Comparison of ENCODE assay signal across 17 cellular contexts in the genomic region with DNA sequence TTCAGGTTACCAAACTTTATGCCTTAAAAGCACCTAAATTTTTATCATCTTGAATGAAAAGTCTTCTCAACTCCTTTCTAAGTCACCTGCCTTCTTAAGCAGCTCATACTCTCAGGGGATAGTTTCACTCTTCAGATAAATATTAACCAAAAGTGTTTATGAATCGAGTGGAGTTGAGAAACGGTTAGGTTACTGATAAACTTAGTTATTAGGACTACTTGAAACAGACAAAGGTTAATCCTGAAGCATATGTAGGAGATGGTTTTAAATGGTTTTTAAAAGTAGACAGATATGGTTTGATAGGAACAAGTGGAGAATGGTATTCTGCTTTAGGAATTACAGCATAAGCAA. TPM values are rescaled to one million over a fixed set of nuclear protein-coding genes. Genes with fewer than 3 reads are reported as not detected.
DNase-seq lines count a peak whose midpoint lies in the region; ATAC-seq, FAIRE-seq and TF ChIP-seq lines count a peak whose summit lies in the region.
"Had no signal": no experiment of that assay in that cellular context is flagged by ENCODE, and none has a peak within 500 bp of the region (broad histone marks: within the 10 kb centered on the region; RNA-seq: fewer than 3 reads in every experiment).

No MANE protein-coding gene starts in this region.

- H2AFZ ChIP-seq in neural progenitor cell (replicated peaks) = no peak overlapping the region

- H4K20me1 ChIP-seq in neural progenitor cell (ENCODE audit: low read depth) = no peaks in the 10 kb centered on the region

- H3K4me1 ChIP-seq in A549 (peaks cover 9% of the 10 kb centered on the region; the same call in 1 of the 3 replicates), neural progenitor cell (no peaks in the 10 kb centered on the region)
- H3K4me1 ChIP-seq: thyroid gland had no signal

- DNase-seq in A549 (ENCODE audit: low read depth in 1 of 2, low spot score in 1 of 2) (no peak), NCI-H1105 treated with DMSO at 0.1 percent for 48 hours (lab: John Stamatoyannopoulos, UW) (no peak), neural progenitor cell (ENCODE audit: low spot score) (no peak)
- DNase-seq in activated naive CD4-positive, alpha-beta T cell (lab: John Stamatoyannopoulos, UW) = no peak
- no peak for DNase-seq in effector CD4-positive, alpha-beta T cell
- DNase-seq: activated CD4-positive, CD25-positive, alpha-beta regulatory T cell; activated T-cell treated with anti-CD3 and anti-CD28 coated beads, Interleukin-2, amount 50 U/mL, for 48 hours; DMS 273 treated with DMSO at 0.1 percent for 48 hours; effector CD8-positive, alpha-beta T cell; left cardiac atrium; NCI-H187; nephron progenitor cell; thyroid gland had no signal

- H3K27me3 Mint-ChIP-seq in neural progenitor cell (ENCODE audit: insufficient read depth, low read depth) = peaks cover 5% of the 10 kb centered on the region

- 12% methylated on average over 2 of the region's 2 CpGs for WGBS in A549 (ENCODE audit: missing lambda C conversion rate)

- no peak for TF ChIP-seq CTCF in A549 (IDR thresholded peaks at IDR 0.05)
- TF ChIP-seq CTCF in neural progenitor cell (IDR thresholded peaks at IDR 0.05) = no peak

- CTCF ChIA-PET in A549 (lab: Yijun Ruan, JAX) = interaction anchor here (1.0 to 1.3 kb wide), 2 partner anchors 10 to 214 kb away, joined by 4 to 5 read pairs; no protein-coding TSS in a partner anchor

- no peak for TF ChIP-seq RAD21 in A549 (conservative IDR thresholded peaks at IDR 0.05 in 1 of 2, IDR thresholded peaks at IDR 0.05 in 1 of 2)

- H3K27ac Mint-ChIP-seq in neural progenitor cell = no peak overlapping the region

- H3K9me3 ChIP-seq in A549 = no peaks in the 10 kb centered on the region
- H3K9me3 ChIP-seq in neural progenitor cell (ENCODE audit: low read depth) = no peaks in the 10 kb centered on the region
- H3K9me3 ChIP-seq: thyroid gland had no signal

- peaks cover 3% of the 10 kb centered on the region for H3K4me1 Mint-ChIP-seq in neural progenitor cell
- H3K4me1 Mint-ChIP-seq: nephron progenitor cell had no signal

- H3K4me3 ChIP-seq in A549 (no peak overlapping the region), neural progenitor cell (no peak overlapping the region)
- H3K4me3 ChIP-seq: thyroid gland had no signal

- no peak overlapping the region for H3K4me3 Mint-ChIP-seq in neural progenitor cell
- H3K4me3 Mint-ChIP-seq: nephron progenitor cell had no signal

- H3K4me2 ChIP-seq in A549 = peak overlapping the region; percentile 32; the same call in 1 of the 3 replicates
- H3K4me2 ChIP-seq in neural progenitor cell = no peak overlapping the region

- H3K36me3 ChIP-seq in neural progenitor cell = peaks cover 5% of the 10 kb centered on the region

- H3K27ac ChIP-seq in A549 (no peak overlapping the region), neural progenitor cell (no peak overlapping the region)
- H3K27ac ChIP-seq: thyroid gland had no signal

- TF ChIP-seq POLR2A in A549 (IDR thresholded peaks at IDR 0.05; ENCODE audit: low read length) = no peak

- ATAC-seq in A549 (no peak), GM19328 (IDR thresholded peaks at IDR 0.05; ENCODE audit: unreplicated experiment) (peak; percentile 50), HG02642 (IDR thresholded peaks at IDR 0.05; ENCODE audit: poor library complexity, unreplicated experiment) (peak; percentile 76), HG03378 (IDR thresholded peaks at IDR 0.05; ENCODE audit: unreplicated experiment) (peak; percentile 82)
- ATAC-seq: left cardiac atrium had no signal

- no peak for FAIRE-seq in A549 (lab: Jason Lieb, UNC)

- TF ChIP-seq EP300 in A549 (IDR thresholded peaks at IDR 0.05) = no peak

- no peaks in the 10 kb centered on the region for H3F3A ChIP-seq in neural progenitor cell (ENCODE audit: low read depth)

- H3K79me2 ChIP-seq in neural progenitor cell (ENCODE audit: low read depth) = no peaks in the 10 kb centered on the region

- H3K36me3 Mint-ChIP-seq in neural progenitor cell = peaks cover 29% of the 10 kb centered on the region

- POLR2A ChIA-PET in A549 (lab: Yijun Ruan, JAX) = no interaction called here

- H3K9ac ChIP-seq in neural progenitor cell = no peak overlapping the region

- no peaks in the 10 kb centered on the region for H3K27me3 ChIP-seq in neural progenitor cell
- H3K27me3 ChIP-seq: thyroid gland had no signal

- no peaks in the 10 kb centered on the region for H3K9me3 Mint-ChIP-seq in neural progenitor cell
- H3K9me3 Mint-ChIP-seq: nephron progenitor cell had no signal

TF ChIP-seq in A549, 52 proteins besides CTCF, POLR2A, EP300 and RAD21:
- TF ChIP-seq TFCP2L1 (CRISPR knock-in tag; IDR thresholded peaks at IDR 0.05) (no peak), PHF8 (IDR thresholded peaks at IDR 0.05; ENCODE audit: borderline replicate concordance, low read depth) (no peak), HOXA7 (CRISPR knock-in tag; IDR thresholded peaks at IDR 0.05) (no peak), RFX5 (IDR thresholded peaks at IDR 0.05) (no peak), GATA3 (IDR thresholded peaks at IDR 0.05; ENCODE audit: borderline replicate concordance) (no peak), EHMT2 (IDR thresholded peaks at IDR 0.05; ENCODE audit: low read depth) (no peak), MAFK (IDR thresholded peaks at IDR 0.05; ENCODE audit: partially characterized antibody) (no peak), CHD2 (IDR thresholded peaks at IDR 0.05; ENCODE audit: low read length, partially characterized antibody) (no peak), HDAC2 (IDR thresholded peaks at IDR 0.05) (no peak)
- TF ChIP-seq, protein P1, sequence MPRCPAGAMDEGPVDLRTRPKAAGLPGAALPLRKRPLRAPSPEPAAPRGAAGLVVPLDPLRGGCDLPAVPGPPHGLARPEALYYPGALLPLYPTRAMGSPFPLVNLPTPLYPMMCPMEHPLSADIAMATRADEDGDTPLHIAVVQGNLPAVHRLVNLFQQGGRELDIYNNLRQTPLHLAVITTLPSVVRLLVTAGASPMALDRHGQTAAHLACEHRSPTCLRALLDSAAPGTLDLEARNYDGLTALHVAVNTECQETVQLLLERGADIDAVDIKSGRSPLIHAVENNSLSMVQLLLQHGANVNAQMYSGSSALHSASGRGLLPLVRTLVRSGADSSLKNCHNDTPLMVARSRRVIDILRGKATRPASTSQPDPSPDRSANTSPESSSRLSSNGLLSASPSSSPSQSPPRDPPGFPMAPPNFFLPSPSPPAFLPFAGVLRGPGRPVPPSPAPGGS (IDR thresholded peaks at IDR 0.05) = no peak
- TF ChIP-seq, protein P2, sequence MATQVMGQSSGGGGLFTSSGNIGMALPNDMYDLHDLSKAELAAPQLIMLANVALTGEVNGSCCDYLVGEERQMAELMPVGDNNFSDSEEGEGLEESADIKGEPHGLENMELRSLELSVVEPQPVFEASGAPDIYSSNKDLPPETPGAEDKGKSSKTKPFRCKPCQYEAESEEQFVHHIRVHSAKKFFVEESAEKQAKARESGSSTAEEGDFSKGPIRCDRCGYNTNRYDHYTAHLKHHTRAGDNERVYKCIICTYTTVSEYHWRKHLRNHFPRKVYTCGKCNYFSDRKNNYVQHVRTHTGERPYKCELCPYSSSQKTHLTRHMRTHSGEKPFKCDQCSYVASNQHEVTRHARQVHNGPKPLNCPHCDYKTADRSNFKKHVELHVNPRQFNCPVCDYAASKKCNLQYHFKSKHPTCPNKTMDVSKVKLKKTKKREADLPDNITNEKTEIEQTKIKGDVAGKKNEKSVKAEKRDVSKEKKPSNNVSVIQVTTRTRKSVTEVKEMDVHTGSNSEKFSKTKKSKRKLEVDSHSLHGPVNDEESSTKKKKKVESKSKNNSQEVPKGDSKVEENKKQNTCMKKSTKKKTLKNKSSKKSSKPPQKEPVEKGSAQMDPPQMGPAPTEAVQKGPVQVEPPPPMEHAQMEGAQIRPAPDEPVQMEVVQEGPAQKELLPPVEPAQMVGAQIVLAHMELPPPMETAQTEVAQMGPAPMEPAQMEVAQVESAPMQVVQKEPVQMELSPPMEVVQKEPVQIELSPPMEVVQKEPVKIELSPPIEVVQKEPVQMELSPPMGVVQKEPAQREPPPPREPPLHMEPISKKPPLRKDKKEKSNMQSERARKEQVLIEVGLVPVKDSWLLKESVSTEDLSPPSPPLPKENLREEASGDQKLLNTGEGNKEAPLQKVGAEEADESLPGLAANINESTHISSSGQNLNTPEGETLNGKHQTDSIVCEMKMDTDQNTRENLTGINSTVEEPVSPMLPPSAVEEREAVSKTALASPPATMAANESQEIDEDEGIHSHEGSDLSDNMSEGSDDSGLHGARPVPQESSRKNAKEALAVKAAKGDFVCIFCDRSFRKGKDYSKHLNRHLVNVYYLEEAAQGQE (IDR thresholded peaks at IDR 0.05) = no peak

RNA-seq across cellular contexts. Expression of a gene that starts 32.8 kb away (rescaled TPM):
- polyA plus RNA-seq in A549 (2011; rRNA removed) (not detected in 2 replicates), A549 (2017; fragmentation: RNase III; extraction: RNeasy Plus Mini Kit Qiagen cat#74134 plus additional on column Dnase treatment) (not detected in 3 replicates)
- polyA plus RNA-seq in A549 (2012; cell fraction: cytosol; rRNA removed) = not detected in 2 replicates
- polyA plus RNA-seq in A549 (2012; cell fraction: nucleus; rRNA removed) = not detected in 2 replicates
- not detected in 2 replicates for polyA minus RNA-seq in A549 (2011; rRNA and poly(A)+ RNA removed)
- not detected in 2 replicates for total RNA-seq in neural progenitor cell (ENCODE audit: low replicate concordance)
- total RNA-seq: A172, left cardiac atrium, thyroid gland had no signal

RNA-seq across cellular contexts. Expression of a gene that starts 34.9 kb away (rescaled TPM):
- polyA plus RNA-seq in A549 (2011; rRNA removed) (not detected in 2 replicates), A549 (2017; fragmentation: RNase III; extraction: RNeasy Plus Mini Kit Qiagen cat#74134 plus additional on column Dnase treatment) (not detected in 3 replicates)
- polyA plus RNA-seq in A549 (2012; cell fraction: cytosol; rRNA removed) = not detected in 2 replicates
- not detected in 2 replicates for polyA plus RNA-seq in A549 (2012; cell fraction: nucleus; rRNA removed)
- not detected in 2 replicates for polyA minus RNA-seq in A549 (2011; rRNA and poly(A)+ RNA removed)
- not detected in 2 replicates for total RNA-seq in neural progenitor cell (ENCODE audit: low replicate concordance)
- total RNA-seq: A172, left cardiac atrium, thyroid gland had no signal

Comparison
In these comparisons a context has a peak if more than half of its experiments do, and no peak if none do; other contexts are left out.
1. ATAC-seq: peak in GM19328 (single experiment), HG02642 (single experiment) and HG03378 (single experiment); none in A549 (0 of 2).